24 cellular contexts compared by ENCODE assay signal in genomic region chr16:80034469-80034826, GRCh38.
"Had no signal": no experiment of that assay in that cellular context is flagged by ENCODE, and none has a peak within 500 bp of the region (broad histone marks: within the 10 kb centered on the region; RNA-seq: fewer than 3 reads in every experiment).

No MANE protein-coding gene starts in this region.

- H3K9me3 ChIP-seq: Peyer's patch, SJSA1 had no signal

- DNase-seq: activated B cell treated with CpG ODN at 0.5 μM for 24 hours; activated CD4-positive, alpha-beta T cell treated with anti-CD3 and anti-CD28 coated beads for 1 hour; activated CD4-positive, alpha-beta T cell treated with anti-CD3 and anti-CD28 coated beads, Interleukin-2, amount 10 ng/mL, durations not matched to agents 24 days and 14 days; activated CD4-positive, alpha-beta T cell treated with anti-CD3 and anti-CD28 coated beads, Interleukin-2, amount 50 U/mL, for 48 hours; activated CD8-positive, alpha-beta memory T cell treated with anti-CD3 and anti-CD28 coated beads for 24 hours; activated gamma-delta T cell; activated naive CD4-positive, alpha-beta T cell treated with anti-CD3 and anti-CD28 coated beads for 36 hours; activated T-cell treated with anti-CD3 and anti-CD28 coated beads, Interleukin-2, amount 50 U/mL, for 4 hours; cerebellar nuclear complex; KG1; NCI-H1092; NCI-H1417; NCI-H1930; NCI-H2171 treated with DMSO at 0.1 percent for 48 hours; NCI-H226; NCI-H526; NCI-H774; OCI-M1; Peyer's patch; SHP77; T-cell; T-helper 2 cell; T1000 had no signal

- H3K4me3 ChIP-seq: Peyer's patch, SJSA1 had no signal

- H3K27me3 ChIP-seq: Peyer's patch, SJSA1 had no signal

- ATAC-seq: activated T-cell treated with anti-CD3 and anti-CD28 coated beads, Interleukin-2, amount 50 U/mL, for 4 hours; T-cell had no signal

- H3K4me1 ChIP-seq: Peyer's patch had no signal

- H3K36me3 ChIP-seq: Peyer's patch, SJSA1 had no signal

- H3K27ac ChIP-seq: Peyer's patch, SJSA1 had no signal
